Comparison of ENCODE assay signal across 1 cellular context in genomic region chrX:48903290-48903689, GRCh38.
TF ChIP-seq lines count a peak whose summit lies in the region.

No MANE protein-coding gene starts in this region.

TF ChIP-seq in K562, 482 proteins besides CTCF, POLR2A, EP300 and RAD21:
- TF ChIP-seq ZNF217 (CRISPR knock-in tag; IDR thresholded peaks at IDR 0.05): no peak
- TF ChIP-seq ZNF518B (CRISPR knock-in tag; IDR thresholded peaks at IDR 0.05): no peak
- TF ChIP-seq TSHZ1 (CRISPR knock-in tag; IDR thresholded peaks at IDR 0.05): no peak
- no peak for TF ChIP-seq TCF3 (CRISPR knock-in tag; IDR thresholded peaks at IDR 0.05)
- no peak for TF ChIP-seq NRF1 (conservative IDR thresholded peaks at IDR 0.05 in 1 of 2, IDR thresholded peaks at IDR 0.05 in 1 of 2)
- no peak for TF ChIP-seq MAX (CRISPR knock-in tag; IDR thresholded peaks at IDR 0.05)
- TF ChIP-seq CBFA2T3 (IDR thresholded peaks at IDR 0.05): no peak
- TF ChIP-seq ATF4 (CRISPR knock-in tag; IDR thresholded peaks at IDR 0.05): no peak
- TF ChIP-seq ZNF436 (CRISPR knock-in tag; IDR thresholded peaks at IDR 0.05): no peak
- no peak for TF ChIP-seq CHD4 (IDR thresholded peaks at IDR 0.05; ENCODE audit: insufficient read depth, insufficient replicate concordance, low read depth, low read length, poor library complexity, severe bottlenecking)
- no peak for TF ChIP-seq ZNF655 (CRISPR knock-in tag; IDR thresholded peaks at IDR 0.05)
